ENCODE assay signal across 6 cellular contexts in genomic region chr1:81187636-81188035, GRCh38.
"Had no signal": no experiment of that assay in that cellular context is flagged by ENCODE, and none has a peak within 500 bp of the region (broad histone marks: within the 10 kb centered on the region; RNA-seq: fewer than 3 reads in every experiment).

No MANE protein-coding gene starts in this region.

- DNase-seq: IMR-90, KBM-7 had no signal

- H3K4me3 ChIP-seq: K562 had no signal

- H3K4me3 Mint-ChIP-seq: IgD-negative memory B cell had no signal

- ATAC-seq: HepG2, K562 had no signal

- H3K27ac Mint-ChIP-seq: IgD-negative memory B cell had no signal

- FAIRE-seq: HepG2, HTR-8/SVneo, K562 had no signal

- H3K27me3 Mint-ChIP-seq: IgD-negative memory B cell had no signal
